ENCODE assay signal across 26 cellular contexts in the genomic region with DNA sequence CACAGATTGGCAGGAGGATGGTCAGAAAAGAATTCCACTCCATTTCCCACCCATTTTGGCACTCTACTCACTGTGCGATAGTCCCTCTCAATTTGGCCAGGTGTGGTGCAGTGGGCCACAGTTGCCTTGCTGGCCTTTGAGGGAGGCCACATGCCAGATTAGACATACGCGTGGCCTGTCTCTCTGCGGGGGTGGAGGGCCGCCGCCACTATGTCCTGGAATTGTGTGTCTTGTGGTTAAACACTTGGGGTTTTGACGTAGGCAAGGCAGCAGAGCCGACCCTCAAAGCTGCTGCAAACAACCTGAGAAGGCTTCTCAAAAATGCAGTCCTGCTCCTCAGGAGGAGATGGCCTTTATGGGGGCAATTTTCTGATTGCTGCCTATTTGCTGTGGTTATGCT.
"Had no signal": no experiment of that assay in that cellular context is flagged by ENCODE, and none has a peak within 500 bp of the region (broad histone marks: within the 10 kb centered on the region; RNA-seq: fewer than 3 reads in every experiment).

No MANE protein-coding gene starts in this region.

- H3K36me3 ChIP-seq: stomach, suprapubic skin, thoracic aorta, thyroid gland, tibial artery, tibial nerve, transverse colon, upper lobe of left lung, upper lobe of right lung, uterus, vagina had no signal

- DNase-seq: stimulated activated CD4-positive, alpha-beta T cell treated with anti-CD3 and anti-CD28 coated beads, Interleukin-2, amount 100 ng/mL, for 48 hours; stimulated activated CD4-positive, alpha-beta T cell treated with anti-CD3 and anti-CD28 coated beads, Interleukin-4, amount 100 ng/mL, for 1 hour; stimulated activated CD4-positive, alpha-beta T cell treated with anti-CD3 and anti-CD28 coated beads, Interleukin-4, amount 100 ng/mL, for 24 hours; stimulated activated CD4-positive, alpha-beta T cell treated with anti-CD3 and anti-CD28 coated beads, Interleukin-4, amount 100 ng/mL, for 4 hours; stimulated activated CD8-positive, alpha-beta memory T cell treated with anti-CD3 and anti-CD28 coated beads, Interleukin-4, amount 100 ng/mL, for 48 hours; stimulated activated naive B cell treated with anti-CD40 and anti-IgM and Interleukin-4, amounts not matched to agents 10 μg/mL and 1 μg/mL and 100 μg/mL, for 72 hours; stimulated activated naive CD4-positive, alpha-beta T cell; stimulated activated naive CD4-positive, alpha-beta T cell treated with Interleukin-2 at 50 U/mL for 16 hours; stimulated activated naive CD8-positive, alpha-beta T cell treated with anti-CD3 and anti-CD28 coated beads, Interleukin-15, amount 100 ng/mL, for 72 hours; stimulated activated naive CD8-positive, alpha-beta T cell treated with anti-CD3 and anti-CD28 coated beads, Interleukin-15, Interleukin-2, amounts not matched to agents 100 U/mL and 50 U/mL, for 24 hours; stomach; substantia nigra; testis; thyroid gland; tibial artery; transverse colon; trophoblast cell; upper lobe of right lung; uterus had no signal

- H3K27me3 ChIP-seq: testis, thyroid gland, tibial artery, tibial nerve, upper lobe of right lung, uterus, vagina had no signal

- H3K9me3 ChIP-seq: suprapubic skin, testis, thoracic aorta, thyroid gland, transverse colon, upper lobe of left lung, upper lobe of right lung, uterus, vagina had no signal

- H3K4me3 ChIP-seq: stomach, suprapubic skin, testis, thoracic aorta, thyroid gland, tibial artery, tibial nerve, transverse colon, upper lobe of left lung, upper lobe of right lung, uterus, vagina had no signal

- H3K4me1 ChIP-seq: uterus had no signal

- ATAC-seq: stimulated activated effector memory CD8-positive, alpha-beta T cell treated with anti-CD3 and anti-CD28 coated beads, Interleukin-12 subunit alpha, Interleukin-12 subunit beta, amount 100 ng/mL, for 72 hours; stimulated activated memory B cell treated with anti-CD40 and anti-IgM and Interleukin-4, amounts not matched to agents 10 μg/mL and 1 μg/mL and 100 μg/mL, for 72 hours; stimulated activated naive B cell treated with anti-CD40 and anti-IgM and Interleukin-4, amounts not matched to agents 10 μg/mL and 1 μg/mL and 100 μg/mL, for 72 hours; stimulated activated naive CD8-positive, alpha-beta T cell treated with anti-CD3 and anti-CD28 coated beads, Interleukin-15, amount 100 ng/mL, for 72 hours; stimulated activated naive CD8-positive, alpha-beta T cell treated with anti-CD3 and anti-CD28 coated beads, Interleukin-15, Interleukin-2, amounts not matched to agents 100 U/mL and 50 U/mL, for 24 hours; upper lobe of right lung had no signal

- H3K27ac ChIP-seq: stomach, suprapubic skin, testis, thoracic aorta, thyroid gland, tibial artery, tibial nerve, transverse colon, upper lobe of left lung, upper lobe of right lung, uterus, vagina had no signal
